In genomic region chr7:84162584-84162983, GRCh38 we compare ENCODE assay signal across 16 cellular contexts. TPM values are rescaled to one million over a fixed set of nuclear protein-coding genes. Genes with fewer than 3 reads are reported as not detected.
"Had no signal": no experiment of that assay in that cellular context is flagged by ENCODE, and none has a peak within 500 bp of the region (broad histone marks: within the 10 kb centered on the region; RNA-seq: fewer than 3 reads in every experiment).

No MANE protein-coding gene starts in this region.

- H3K9me3 ChIP-seq: left lung, ovary, stomach, thyroid gland, vagina had no signal

- H3K27me3 ChIP-seq: left lung, ovary, stomach, thyroid gland, vagina had no signal

- H3K4me3 ChIP-seq: left lung, ovary, stomach, thyroid gland, vagina had no signal

- H3K36me3 Mint-ChIP-seq: memory B cell had no signal

- H3K27me3 Mint-ChIP-seq: activated B cell treated with CpG ODN at 0.5 μM for 24 hours; activated CD4-positive, alpha-beta T cell treated with anti-CD3 and anti-CD28 coated beads, Interleukin-2, amount 10 ng/mL, durations not matched to agents 7 days and 5 days; brain; memory B cell had no signal

- H3K4me3 Mint-ChIP-seq: activated B cell treated with CpG ODN at 0.5 μM for 24 hours; activated CD4-positive, alpha-beta T cell treated with anti-CD3 and anti-CD28 coated beads, Interleukin-2, amount 10 ng/mL, durations not matched to agents 7 days and 5 days; memory B cell; nephron progenitor cell had no signal

- H3K36me3 ChIP-seq: left lung, ovary, stomach, thyroid gland, vagina had no signal

- H3K4me1 Mint-ChIP-seq: activated B cell treated with CpG ODN at 0.5 μM for 24 hours; activated CD4-positive, alpha-beta T cell treated with anti-CD3 and anti-CD28 coated beads, Interleukin-2, amount 10 ng/mL, durations not matched to agents 7 days and 5 days; memory B cell had no signal

- H3K9me3 Mint-ChIP-seq: activated CD4-positive, alpha-beta T cell treated with anti-CD3 and anti-CD28 coated beads, Interleukin-2, amount 10 ng/mL, durations not matched to agents 7 days and 5 days; activated T-helper 2 cell treated with anti-CD3 and anti-CD28 coated beads, Interferon-gamma antibody, Interleukin-2, Interleukin-4, amounts not matched to agents 10 μg/mL and 5 μg/mL and 100 μg/mL, durations not matched to agents 14 hours and 24 hours and 36 hours; nephron progenitor cell had no signal

- H3K27ac ChIP-seq: left lung, ovary, stomach, thyroid gland, vagina had no signal

- H3K27ac Mint-ChIP-seq: activated B cell treated with CpG ODN at 0.5 μM for 24 hours; activated CD4-positive, alpha-beta T cell treated with anti-CD3 and anti-CD28 coated beads, Interleukin-2, amount 10 ng/mL, durations not matched to agents 7 days and 5 days; activated T-helper 2 cell treated with anti-CD3 and anti-CD28 coated beads, Interferon-gamma antibody, Interleukin-2, Interleukin-4, amounts not matched to agents 10 μg/mL and 5 μg/mL and 100 μg/mL, durations not matched to agents 14 hours and 24 hours and 36 hours; memory B cell had no signal

- ATAC-seq: esophagus mucosa, left lung had no signal

- H3K4me1 ChIP-seq: left lung, thyroid gland, vagina had no signal

- DNase-seq: activated B cell treated with CpG ODN at 0.5 μM for 24 hours; activated CD4-positive, alpha-beta T cell treated with anti-CD3 and anti-CD28 coated beads, Interleukin-2, amount 10 ng/mL, durations not matched to agents 7 days and 5 days; activated naive CD4-positive, alpha-beta T cell treated with anti-CD3 and anti-CD28 coated beads, Interleukin-2, amount 50 U/mL, for 16 hours; cerebellar nuclear complex; foreskin fibroblast; islet precursor cell; left lung; nephron progenitor cell; ovary; stomach; thyroid gland had no signal

RNA-seq across cellular contexts. Expression of gene SEMA3A, which starts 32.0 kb away (rescaled TPM):
- total RNA-seq: activated B cell treated with CpG ODN at 0.5 μM for 24 hours had no signal
